Comparison of ENCODE assay signal across 24 cellular contexts in the genomic region with DNA sequence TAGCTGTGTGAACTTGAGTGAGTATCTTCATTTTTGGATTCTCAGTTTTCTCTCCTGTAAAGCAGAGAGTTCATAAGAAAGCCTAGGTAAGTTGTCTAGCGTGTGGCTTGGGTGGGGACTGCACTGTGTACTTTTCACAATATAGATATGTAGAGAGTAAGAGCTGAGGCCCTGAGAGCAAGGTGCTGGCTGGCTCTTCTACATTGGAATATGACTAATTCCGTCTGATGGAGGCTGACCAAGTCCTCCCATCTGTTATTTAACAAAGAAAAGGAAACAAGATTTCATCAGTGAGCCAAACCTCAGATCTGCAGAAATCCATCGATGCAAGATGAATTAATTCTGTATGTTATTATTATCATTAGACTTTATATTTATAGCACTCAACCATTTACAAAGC. TPM values are rescaled to one million over a fixed set of nuclear protein-coding genes. Genes with fewer than 3 reads are reported as not detected.
DNase-seq lines count a peak whose midpoint lies in the region; ATAC-seq, FAIRE-seq and TF ChIP-seq lines count a peak whose summit lies in the region.
"Had no signal": no experiment of that assay in that cellular context is flagged by ENCODE, and none has a peak within 500 bp of the region (broad histone marks: within the 10 kb centered on the region; RNA-seq: fewer than 3 reads in every experiment).

No MANE protein-coding gene starts in this region.

- H3K9ac ChIP-seq in astrocyte (ENCODE audit: low read length), result no peak overlapping the region
- H3K9ac ChIP-seq: BLaER1 had no signal

- H2AFZ ChIP-seq in astrocyte (ENCODE audit: low read depth, low read length), result no peak overlapping the region
- H2AFZ ChIP-seq: hepatocyte had no signal

- no peaks in the 10 kb centered on the region for H3K9me3 ChIP-seq in astrocyte (ENCODE audit: insufficient read depth, low read depth, low read length)
- H3K9me3 ChIP-seq: BLaER1, testis had no signal

- no peaks in the 10 kb centered on the region for H3K27me3 Mint-ChIP-seq in astrocyte (ENCODE audit: low read depth, unreplicated experiment)

- TF ChIP-seq CTCF in astrocyte (IDR thresholded peaks at IDR 0.05; ENCODE audit: insufficient read depth, low read depth, low read length) (no peak), fibroblast of the aortic adventitia (IDR thresholded peaks at IDR 0.05; ENCODE audit: insufficient read depth, low read length) (no peak)

- peak; percentile 21 to 48 for ATAC-seq in activated CD4-positive, CD25-positive, alpha-beta regulatory T cell treated with anti-CD3 and anti-CD28 coated beads, Interleukin-2, amount 50 U/mL, for 24 hours

- H3K27me3 ChIP-seq in astrocyte (ENCODE audit: insufficient read depth, low read length), result no peaks in the 10 kb centered on the region
- H3K27me3 ChIP-seq: BLaER1, dorsolateral prefrontal cortex, hepatocyte, testis had no signal

- no peaks in the 10 kb centered on the region for H3K9me3 Mint-ChIP-seq in astrocyte (ENCODE audit: unreplicated experiment)
- H3K9me3 Mint-ChIP-seq: HFFc6 had no signal

- no peak for FAIRE-seq in astrocyte (lab: Jason Lieb, UNC)
- FAIRE-seq: D721Med, GM12878 had no signal

- no peaks in the 10 kb centered on the region for H3K4me1 ChIP-seq in astrocyte (ENCODE audit: insufficient read depth, low read length)
- H3K4me1 ChIP-seq: testis had no signal

- no peaks in the 10 kb centered on the region for H3K36me3 ChIP-seq in astrocyte (ENCODE audit: insufficient read depth, low read length)
- H3K36me3 ChIP-seq: BLaER1 had no signal

- H3K4me3 ChIP-seq in astrocyte (ENCODE audit: insufficient read depth, low read depth, low read length) (no peak overlapping the region), fibroblast of the aortic adventitia (ENCODE audit: low read depth, low read length) (no peak overlapping the region)
- H3K4me3 ChIP-seq: BLaER1, dorsolateral prefrontal cortex, GM12878, hepatocyte, testis had no signal

- DNase-seq in activated CD4-positive, CD25-positive, alpha-beta regulatory T cell treated with anti-CD3 and anti-CD28 coated beads, Interleukin-2, amount 50 U/mL, for 72 hours, result no peak
- DNase-seq in Ammon's horn (ENCODE audit: low spot score) (peak; percentile 8), astrocyte (ENCODE audit: low read depth) (peak; percentile 54), fibroblast of the aortic adventitia (ENCODE audit: low read depth) (peak; percentile 84), germinal center (ENCODE audit: low spot score) (no peak), NCI-H1436 treated with DMSO at 0.1 percent for 48 hours (lab: John Stamatoyannopoulos, UW) (no peak), HPDE6-E6E7 (ENCODE audit: extremely low spot score) (no peak)
- DNase-seq: activated effector memory CD4-positive, alpha-beta T cell treated with anti-CD3 and anti-CD28 coated beads, Interleukin-2, amount 50 U/mL, for 16 hours; dorsolateral prefrontal cortex; HFFc6; islet precursor cell; mammary epithelial cell; NCI-H526; nephron progenitor cell; posterior cingulate gyrus; SHP77; stimulated activated CD4-positive, alpha-beta T cell treated with anti-CD3 and anti-CD28 coated beads, Interleukin-4, amount 100 ng/mL, for 1 hour; testis had no signal

- H3K27ac Mint-ChIP-seq in astrocyte (ENCODE audit: unreplicated experiment), result no peak overlapping the region
- H3K27ac Mint-ChIP-seq: HFFc6 had no signal

- no peaks in the 10 kb centered on the region for H4K20me1 ChIP-seq in astrocyte (ENCODE audit: insufficient read depth, low read length)
- H4K20me1 ChIP-seq: BLaER1 had no signal

- H3K4me1 Mint-ChIP-seq in astrocyte (ENCODE audit: low read depth, unreplicated experiment), result no peaks in the 10 kb centered on the region

- H3K36me3 Mint-ChIP-seq in astrocyte (ENCODE audit: low read depth, unreplicated experiment), result no peaks in the 10 kb centered on the region

- H3K4me2 ChIP-seq in astrocyte (ENCODE audit: low read length), result no peak overlapping the region
- H3K4me2 ChIP-seq: hepatocyte had no signal

- H3K79me2 ChIP-seq in astrocyte (ENCODE audit: insufficient read depth, low read length), result no peaks in the 10 kb centered on the region
- H3K79me2 ChIP-seq: hepatocyte had no signal

- H3K27ac ChIP-seq in astrocyte (ENCODE audit: low read depth, low read length), result no peak overlapping the region
- H3K27ac ChIP-seq: 22Rv1, BLaER1, dorsolateral prefrontal cortex, hepatocyte, testis had no signal

- H3K4me3 Mint-ChIP-seq in astrocyte (ENCODE audit: unreplicated experiment), result no peak overlapping the region
- H3K4me3 Mint-ChIP-seq: HFFc6, nephron progenitor cell had no signal

RNA-seq across cellular contexts. Expression of a gene that starts 27.9 kb away (rescaled TPM):
- total RNA-seq in astrocyte (39.5 and 43.8 TPM in 2 replicates), fibroblast of the aortic adventitia (ENCODE audit: low replicate concordance) (4.8 and 22.2 TPM in 2 replicates)

Comparison
In these comparisons a context has a peak if more than half of its experiments do, and no peak if none do; other contexts are left out.
1. DNase-seq: peak in Ammon's horn (single experiment), astrocyte (single experiment) and fibroblast of the aortic adventitia (single experiment); none in activated CD4-positive, CD25-positive, alpha-beta regulatory T cell treated with anti-CD3 and anti-CD28 coated beads, Interleukin-2, amount 50 U/mL, for 72 hours (single experiment), germinal center (single experiment), NCI-H1436 treated with DMSO at 0.1 percent for 48 hours (single experiment) and HPDE6-E6E7 (single experiment).